Comparison of ENCODE assay signal across 9 cellular contexts in genomic region chr16:80231888-80232287, GRCh38.
DNase-seq lines count a peak whose midpoint lies in the region; ATAC-seq, FAIRE-seq and TF ChIP-seq lines count a peak whose summit lies in the region.
"Had no signal": no experiment of that assay in that cellular context is flagged by ENCODE, and none has a peak within 500 bp of the region (broad histone marks: within the 10 kb centered on the region; RNA-seq: fewer than 3 reads in every experiment).

No MANE protein-coding gene starts in this region.

- TF ChIP-seq POLR2A in Peyer's patch (IDR thresholded peaks at IDR 0.05) = no peak

- peaks cover 0 to 2% of the 10 kb centered on the region in 2 donors for H3K27me3 ChIP-seq in small intestine (ENCODE audit: control insufficient read depth in 2 of 2, insufficient read depth in 2 of 2, low read length in 2 of 2)
- no peaks in the 10 kb centered on the region for H3K27me3 ChIP-seq in Peyer's patch

- peak; percentile 72 for ATAC-seq in GM19328 (IDR thresholded peaks at IDR 0.05; ENCODE audit: unreplicated experiment)
- ATAC-seq in HG03175 (IDR thresholded peaks at IDR 0.05; ENCODE audit: unreplicated experiment) = peak; percentile 59
- peak; percentile 44 for ATAC-seq in esophagus mucosa
- ATAC-seq in GM19324 (IDR thresholded peaks at IDR 0.05; ENCODE audit: low FRiP score, unreplicated experiment) = no peak

- TF ChIP-seq CTCF in Peyer's patch (IDR thresholded peaks at IDR 0.05) = no peak

- H3K4me3 ChIP-seq in small intestine (ENCODE audit: low read depth in 1 of 2, low read length in 2 of 2) = no peak overlapping the region
- H3K4me3 ChIP-seq in Peyer's patch = no peak overlapping the region

- FAIRE-seq in small intestine (lab: Jason Lieb, UNC) = no peak

- DNase-seq in AG08396 (ENCODE audit: low spot score) (peak; percentile 87), small intestine (no peak), Peyer's patch (no peak), NCI-H1105 treated with DMSO at 0.1 percent for 48 hours (lab: John Stamatoyannopoulos, UW) (no peak)
- DNase-seq: RPMI8226 had no signal

- H3K27ac ChIP-seq in small intestine (ENCODE audit: low read depth in 1 of 2, low read length in 1 of 2) = no peak overlapping the region
- no peak overlapping the region for H3K27ac ChIP-seq in Peyer's patch

- H3K9me3 ChIP-seq in small intestine (ENCODE audit: control insufficient read depth, low read depth) (no peaks in the 10 kb centered on the region), Peyer's patch (no peaks in the 10 kb centered on the region)

- H3K36me3 ChIP-seq in small intestine (ENCODE audit: control insufficient read depth in 2 of 2, insufficient read depth in 2 of 2, low read length in 2 of 2) (no peaks in the 10 kb centered on the region), Peyer's patch (no peaks in the 10 kb centered on the region)

- H3K4me1 ChIP-seq in small intestine (ENCODE audit: control insufficient read depth in 2 of 2, insufficient read depth in 1 of 2, low read depth in 1 of 2, low read length in 1 of 2) (no peaks in the 10 kb centered on the region), Peyer's patch (no peaks in the 10 kb centered on the region)

- WGBS in small intestine, 3 donors = 69 to 89% (median 78%) methylated on average over 3 of the region's 3 CpGs
